In the genomic region with DNA sequence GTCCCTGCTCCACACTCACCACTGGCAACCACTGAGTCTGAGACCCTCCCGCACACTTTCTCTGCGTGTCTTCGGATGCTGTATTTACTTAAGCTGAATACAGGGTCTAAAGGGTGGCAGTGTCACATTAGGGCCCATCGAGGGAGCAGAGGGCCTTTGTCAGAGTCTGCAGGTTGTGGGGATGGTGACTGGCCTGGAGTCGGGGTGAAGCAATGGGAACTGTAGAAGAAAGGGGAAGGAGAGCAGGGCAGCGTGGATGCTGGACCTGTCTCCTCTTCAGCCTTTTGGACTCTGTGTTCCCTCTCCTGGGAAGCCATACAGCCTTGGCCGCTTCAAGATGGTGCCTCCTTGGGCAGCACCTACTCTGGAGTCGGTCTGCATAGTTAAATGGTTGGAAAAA, we compare ENCODE assay signal across 15 cellular contexts.
"Had no signal": no experiment of that assay in that cellular context is flagged by ENCODE, and none has a peak within 500 bp of the region (broad histone marks: within the 10 kb centered on the region; RNA-seq: fewer than 3 reads in every experiment).

No MANE protein-coding gene starts in this region.

- H3K27ac ChIP-seq: vagina had no signal

- H3K27me3 ChIP-seq: stomach, tibial nerve, vagina had no signal

- ATAC-seq: sciatic nerve, T-cell had no signal

- DNase-seq: activated CD4-positive, CD25-positive, alpha-beta regulatory T cell treated with anti-CD3 and anti-CD28 coated beads, Interleukin-2, amount 50 U/mL, for 72 hours; activated naive CD4-positive, alpha-beta T cell; central memory CD4-positive, alpha-beta T cell; effector memory CD4-positive, alpha-beta T cell; nephron progenitor cell; occipital lobe; SK-N-SH; stimulated activated CD4-positive, alpha-beta T cell treated with anti-CD3 and anti-CD28 coated beads, Interleukin-12 subunit alpha, Interleukin-12 subunit beta, amount 100 ng/mL, for 4 hours; stimulated activated CD4-positive, alpha-beta T cell treated with anti-CD3 and anti-CD28 coated beads, Interleukin-2, amount 100 ng/mL, for 24 hours; stomach; T-cell; T-helper 9 cell had no signal

- H3K9me3 ChIP-seq: SK-N-SH, stomach, tibial nerve, vagina had no signal

- H3K4me3 ChIP-seq: stomach, tibial nerve, vagina had no signal
